1 cellular context compared by ENCODE assay signal in the genomic region with DNA sequence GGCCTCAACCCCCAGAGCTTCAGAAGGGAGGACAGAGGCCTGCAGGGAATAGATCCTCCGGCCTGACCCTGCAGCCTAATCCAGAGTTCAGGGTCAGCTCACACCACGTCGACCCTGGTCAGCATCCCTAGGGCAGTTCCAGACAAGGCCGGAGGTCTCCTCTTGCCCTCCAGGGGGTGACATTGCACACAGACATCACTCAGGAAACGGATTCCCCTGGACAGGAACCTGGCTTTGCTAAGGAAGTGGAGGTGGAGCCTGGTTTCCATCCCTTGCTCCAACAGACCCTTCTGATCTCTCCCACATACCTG.
TF ChIP-seq lines count a peak whose summit lies in the region.

No MANE protein-coding gene starts in this region.

TF ChIP-seq in K562, 482 proteins besides CTCF, POLR2A, EP300 and RAD21:
- TF ChIP-seq E2F5 (CRISPR knock-in tag; IDR thresholded peaks at IDR 0.05): no peak
- TF ChIP-seq, protein P1, sequence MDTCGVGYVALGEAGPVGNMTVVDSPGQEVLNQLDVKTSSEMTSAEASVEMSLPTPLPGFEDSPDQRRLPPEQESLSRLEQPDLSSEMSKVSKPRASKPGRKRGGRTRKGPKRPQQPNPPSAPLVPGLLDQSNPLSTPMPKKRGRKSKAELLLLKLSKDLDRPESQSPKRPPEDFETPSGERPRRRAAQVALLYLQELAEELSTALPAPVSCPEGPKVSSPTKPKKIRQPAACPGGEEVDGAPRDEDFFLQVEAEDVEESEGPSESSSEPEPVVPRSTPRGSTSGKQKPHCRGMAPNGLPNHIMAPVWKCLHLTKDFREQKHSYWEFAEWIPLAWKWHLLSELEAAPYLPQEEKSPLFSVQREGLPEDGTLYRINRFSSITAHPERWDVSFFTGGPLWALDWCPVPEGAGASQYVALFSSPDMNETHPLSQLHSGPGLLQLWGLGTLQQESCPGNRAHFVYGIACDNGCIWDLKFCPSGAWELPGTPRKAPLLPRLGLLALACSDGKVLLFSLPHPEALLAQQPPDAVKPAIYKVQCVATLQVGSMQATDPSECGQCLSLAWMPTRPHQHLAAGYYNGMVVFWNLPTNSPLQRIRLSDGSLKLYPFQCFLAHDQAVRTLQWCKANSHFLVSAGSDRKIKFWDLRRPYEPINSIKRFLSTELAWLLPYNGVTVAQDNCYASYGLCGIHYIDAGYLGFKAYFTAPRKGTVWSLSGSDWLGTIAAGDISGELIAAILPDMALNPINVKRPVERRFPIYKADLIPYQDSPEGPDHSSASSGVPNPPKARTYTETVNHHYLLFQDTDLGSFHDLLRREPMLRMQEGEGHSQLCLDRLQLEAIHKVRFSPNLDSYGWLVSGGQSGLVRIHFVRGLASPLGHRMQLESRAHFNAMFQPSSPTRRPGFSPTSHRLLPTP (IDR thresholded peaks at IDR 0.05; ENCODE audit: borderline replicate concordance, extremely low read depth, insufficient read length): no peak
TF ChIP-seq in K562: peak in this region for 0.
